Comparison of ENCODE assay signal across 8 cellular contexts in genomic region chr1:213122514-213122929, GRCh38.
DNase-seq lines count a peak whose midpoint lies in the region; ATAC-seq and TF ChIP-seq lines count a peak whose summit lies in the region.

No MANE protein-coding gene starts in this region.

- H4K20me1 ChIP-seq in KMS-11 (ENCODE audit: insufficient read depth) = no peaks in the 10 kb centered on the region

- no peaks in the 10 kb centered on the region for H3K9me3 ChIP-seq in Panc1 (ENCODE audit: control insufficient read depth, insufficient read depth, low read depth, low read length)
- no peaks in the 10 kb centered on the region for H3K9me3 ChIP-seq in esophagus squamous epithelium

- peak; percentile 13 for DNase-seq in COLO829 (ENCODE audit: low spot score)
- DNase-seq in Panc1 (ENCODE audit: low read depth, low spot score) = peak; percentile 32
- DNase-seq in esophagus squamous epithelium (lab: John Stamatoyannopoulos, UW) = no peak
- peak; percentile 22 for DNase-seq in retina
- DNase-seq in stimulated activated naive CD8-positive, alpha-beta T cell treated with anti-CD3 and anti-CD28 coated beads, Interleukin-15, Interleukin-2, amounts not matched to agents 100 U/mL and 50 U/mL, for 24 hours = no peak
- DNase-seq in stimulated activated CD4-positive, alpha-beta T cell treated with anti-CD3 and anti-CD28 coated beads, Interleukin-2, amount 100 ng/mL, for 48 hours = no peak

- H3K27me3 ChIP-seq in KMS-11 (ENCODE audit: insufficient read depth, low read depth) (no peaks in the 10 kb centered on the region), Panc1 (ENCODE audit: control insufficient read depth, insufficient read depth, low read length) (no peaks in the 10 kb centered on the region), esophagus squamous epithelium (no peaks in the 10 kb centered on the region)

- H2AFZ ChIP-seq in KMS-11 (ENCODE audit: low read depth) = no peak overlapping the region

- peak; percentile 88 for TF ChIP-seq CTCF in KMS-11 (conservative IDR thresholded peaks at IDR 0.05; ENCODE audit: low read depth, low read length)
- peak; percentile 49; the same call in 1 of the 2 replicates for TF ChIP-seq CTCF in Panc1 (IDR thresholded peaks at IDR 0.05)
- peak in 5 of 6 experiments; percentile 12 to 53 (median 51) for TF ChIP-seq CTCF in esophagus squamous epithelium (IDR thresholded peaks at IDR 0.05)

- H3K9ac ChIP-seq in KMS-11 = no peak overlapping the region

- no peak for TF ChIP-seq POLR2A in esophagus squamous epithelium (IDR thresholded peaks at IDR 0.05)

- no peak overlapping the region for H3K27ac ChIP-seq in KMS-11
- H3K27ac ChIP-seq in Panc1 (ENCODE audit: low read length) = no peak overlapping the region
- H3K27ac ChIP-seq in esophagus squamous epithelium = no peak overlapping the region

- no peak overlapping the region for H3K4me2 ChIP-seq in KMS-11

- in situ Hi-C loops in Panc1 (cut with HindIII; ENCODE audit: low pct_unique_long_range_greater_than_20kb, low sequenced_read_pairs) = no loop called here

- no TSS peak for BruUV-seq in Panc1 (replicated peaks; lab: Mats Ljungman, UMichigan)

- POLR2A ChIA-PET in Panc1 (lab: Charles Lee) = no interaction called here

- no peak overlapping the region for H3K4me3 ChIP-seq in KMS-11 (IDR thresholded peaks at IDR 0.05; ENCODE audit: insufficient read depth, low read depth, low read length)
- H3K4me3 ChIP-seq in Panc1 (ENCODE audit: low read depth in 2 of 2, low read length in 2 of 2) = no peak overlapping the region
- no peak overlapping the region for H3K4me3 ChIP-seq in esophagus squamous epithelium

- no peaks in the 10 kb centered on the region for H3K36me3 ChIP-seq in KMS-11 (ENCODE audit: insufficient read depth)
- no peaks in the 10 kb centered on the region; the same call in 1 of the 2 replicates for H3K36me3 ChIP-seq in Panc1 (ENCODE audit: control insufficient read depth, insufficient read depth, low read length)
- H3K36me3 ChIP-seq in esophagus squamous epithelium = no peaks in the 10 kb centered on the region

- H3K79me2 ChIP-seq in KMS-11 (ENCODE audit: insufficient read depth, low read depth) = no peaks in the 10 kb centered on the region

- CTCF ChIA-PET in Panc1 (lab: Charles Lee) = no interaction called here

- intact Hi-C loops in Panc1 (cut with micrococcal nuclease; ENCODE audit: unreplicated experiment) = no loop called here
- intact Hi-C loops in esophagus squamous epithelium (cut with DNase I) = no loop called here

- ATAC-seq in Panc1 = no peak
- no peak for ATAC-seq in stimulated activated naive CD8-positive, alpha-beta T cell treated with anti-CD3 and anti-CD28 coated beads, Interleukin-15, Interleukin-2, amounts not matched to agents 100 U/mL and 50 U/mL, for 24 hours
- no peak for ATAC-seq in HG02938 (IDR thresholded peaks at IDR 0.05; ENCODE audit: unreplicated experiment)

- H3K4me1 ChIP-seq in KMS-11 (ENCODE audit: low read depth, poor library complexity, severe bottlenecking) (no peaks in the 10 kb centered on the region), Panc1 (ENCODE audit: control insufficient read depth, insufficient read depth, low read length) (peaks cover 16% of the 10 kb centered on the region), esophagus squamous epithelium (peaks cover 0 to 6% (median 0%) of the 10 kb centered on the region in 3 donors)

Comparison
In these comparisons a context has a peak if more than half of its experiments do, and no peak if none do; other contexts are left out.
1. DNase-seq: peak in COLO829 (single experiment), Panc1 (single experiment) and retina (single experiment); none in esophagus squamous epithelium (single experiment), stimulated activated naive CD8-positive, alpha-beta T cell treated with anti-CD3 and anti-CD28 coated beads, Interleukin-15, Interleukin-2, amounts not matched to agents 100 U/mL and 50 U/mL, for 24 hours (single experiment) and stimulated activated CD4-positive, alpha-beta T cell treated with anti-CD3 and anti-CD28 coated beads, Interleukin-2, amount 100 ng/mL, for 48 hours (0 of 2).
2. Peak in every context shown above with its lines, with median percentiles within 50 percentile points of each other: CTCF ChIP-seq.